Comparison of ENCODE assay signal across 8 cellular contexts in genomic region chr14:45252356-45253069, GRCh38. TPM values are rescaled to one million over a fixed set of nuclear protein-coding genes. Genes with fewer than 3 reads are reported as not detected.
A peak's percentile ranks its signal among the peaks of the same experiment; 100 is the strongest.
DNase-seq lines count a peak whose midpoint lies in the region; ATAC-seq and TF ChIP-seq lines count a peak whose summit lies in the region.

No MANE protein-coding gene starts in this region.

- TF ChIP-seq CTCF in Calu3 (IDR thresholded peaks at IDR 0.05; ENCODE audit: unreplicated experiment): no peak

- no peaks in the 10 kb centered on the region for H3K9me3 ChIP-seq in MG63

- H3K4me3 ChIP-seq in MG63: peak overlapping the region; percentile 75

- H3K4me3 Mint-ChIP-seq in Calu3 (ENCODE audit: low read depth, unreplicated experiment): peak overlapping the region; percentile 94
- peak overlapping the region; percentile 85 for H3K4me3 Mint-ChIP-seq in activated naive CD8-positive, alpha-beta T cell treated with anti-CD3 and anti-CD28 coated beads for 36 hours
- H3K4me3 Mint-ChIP-seq in immature natural killer cell: peak overlapping the region; percentile 91 to 98 (median 94)
- peak overlapping the region; percentile 87 to 97 for H3K4me3 Mint-ChIP-seq in stimulated activated naive B cell treated with anti-CD40 and anti-IgM and Interleukin-4, amounts not matched to agents 10 μg/mL and 1 μg/mL and 100 μg/mL, for 72 hours

- DNase-seq in Calu3: peak; percentile 7
- DNase-seq in MG63: no peak
- DNase-seq in activated naive CD8-positive, alpha-beta T cell treated with anti-CD3 and anti-CD28 coated beads for 36 hours: no peak
- DNase-seq in immature natural killer cell: peak; percentile 4 to 19 (median 6)
- DNase-seq in stimulated activated naive B cell treated with anti-CD40 and anti-IgM and Interleukin-4, amounts not matched to agents 10 μg/mL and 1 μg/mL and 100 μg/mL, for 72 hours: no peak
- DNase-seq in effector CD4-positive, alpha-beta T cell: no peak
- no peak for DNase-seq in effector CD8-positive, alpha-beta T cell (lab: John Stamatoyannopoulos, UW)
- no peak for DNase-seq in T-helper 9 cell

- TSS peak; percentile 55 for BruUV-seq in Calu3 (replicated peaks; lab: Mats Ljungman, UMichigan)

- no peaks in the 10 kb centered on the region for H3K27me3 Mint-ChIP-seq in Calu3 (ENCODE audit: unreplicated experiment)
- no peaks in the 10 kb centered on the region for H3K27me3 Mint-ChIP-seq in activated naive CD8-positive, alpha-beta T cell treated with anti-CD3 and anti-CD28 coated beads for 36 hours
- peaks cover 5 to 9% (median 8%) of the 10 kb centered on the region in 3 donors for H3K27me3 Mint-ChIP-seq in immature natural killer cell (ENCODE audit: low read depth in 3 of 3)
- no peaks in the 10 kb centered on the region for H3K27me3 Mint-ChIP-seq in stimulated activated naive B cell treated with anti-CD40 and anti-IgM and Interleukin-4, amounts not matched to agents 10 μg/mL and 1 μg/mL and 100 μg/mL, for 72 hours

- H3K27ac Mint-ChIP-seq in Calu3 (ENCODE audit: unreplicated experiment) (peak overlapping the region; percentile 94), immature natural killer cell (peak overlapping the region; percentile 93 to 98 (median 96))
- H3K27ac Mint-ChIP-seq in activated naive CD8-positive, alpha-beta T cell treated with anti-CD3 and anti-CD28 coated beads for 36 hours: peak overlapping the region; percentile 93
- peak overlapping the region; percentile 98 for H3K27ac Mint-ChIP-seq in stimulated activated naive B cell treated with anti-CD40 and anti-IgM and Interleukin-4, amounts not matched to agents 10 μg/mL and 1 μg/mL and 100 μg/mL, for 72 hours

- H3K9me3 Mint-ChIP-seq in Calu3 (ENCODE audit: low read depth, unreplicated experiment) (no peaks in the 10 kb centered on the region), immature natural killer cell (peaks cover 0 to 10% (median under 1%) of the 10 kb centered on the region in 6 donors)
- peaks cover 9% of the 10 kb centered on the region for H3K9me3 Mint-ChIP-seq in activated naive CD8-positive, alpha-beta T cell treated with anti-CD3 and anti-CD28 coated beads for 36 hours
- H3K9me3 Mint-ChIP-seq in stimulated activated naive B cell treated with anti-CD40 and anti-IgM and Interleukin-4, amounts not matched to agents 10 μg/mL and 1 μg/mL and 100 μg/mL, for 72 hours: peaks cover 5 to 8% of the 10 kb centered on the region in 2 donors

- intact Hi-C loops in Calu3 (cut with micrococcal nuclease; ENCODE audit: unreplicated experiment): loop anchor here (5.0 kb wide), 2 partner anchors 120 to 340 kb away; partner anchors contain the start of gene FKBP3

- H3K27me3 ChIP-seq in MG63: no peaks in the 10 kb centered on the region

- H3K36me3 Mint-ChIP-seq in Calu3 (ENCODE audit: insufficient read depth, unreplicated experiment): peaks cover 27% of the 10 kb centered on the region
- H3K36me3 Mint-ChIP-seq in activated naive CD8-positive, alpha-beta T cell treated with anti-CD3 and anti-CD28 coated beads for 36 hours: peaks cover 14% of the 10 kb centered on the region
- peaks cover 0 to 3% (median 0%) of the 10 kb centered on the region in 3 donors for H3K36me3 Mint-ChIP-seq in immature natural killer cell
- H3K36me3 Mint-ChIP-seq in stimulated activated naive B cell treated with anti-CD40 and anti-IgM and Interleukin-4, amounts not matched to agents 10 μg/mL and 1 μg/mL and 100 μg/mL, for 72 hours: no peaks in the 10 kb centered on the region

- no peak for ATAC-seq in stimulated activated naive B cell treated with anti-CD40 and anti-IgM and Interleukin-4, amounts not matched to agents 10 μg/mL and 1 μg/mL and 100 μg/mL, for 72 hours (replicated peaks)

- H3K4me1 Mint-ChIP-seq in Calu3 (ENCODE audit: low read depth, unreplicated experiment) (peaks cover 7% of the 10 kb centered on the region), immature natural killer cell (peaks cover 36 to 44% of the 10 kb centered on the region in 2 donors)
- peaks cover 19% of the 10 kb centered on the region for H3K4me1 Mint-ChIP-seq in activated naive CD8-positive, alpha-beta T cell treated with anti-CD3 and anti-CD28 coated beads for 36 hours
- peaks cover 5 to 18% of the 10 kb centered on the region in 2 donors for H3K4me1 Mint-ChIP-seq in stimulated activated naive B cell treated with anti-CD40 and anti-IgM and Interleukin-4, amounts not matched to agents 10 μg/mL and 1 μg/mL and 100 μg/mL, for 72 hours

- CTCF ChIA-PET in Calu3 (lab: Charles Lee): interaction anchor here (0.9 to 1.3 kb wide), 3 partner anchors 16 to 26 kb away, joined by 3 to 5 read pairs (median 4); no protein-coding TSS in a partner anchor

- no peaks in the 10 kb centered on the region; the same call in 1 of the 2 replicates for H3K36me3 ChIP-seq in MG63

RNA-seq across cellular contexts. Expression of gene MIS18BP1, which starts 0.5 kb away (rescaled TPM):
- total RNA-seq in Calu3 (2022): 37.7 and 47.4 TPM in 2 replicates
- 14.3 and 14.6 TPM in 2 replicates for total RNA-seq in MG63 (2014; rRNA removed; shearing (Covaris generic); ENCODE audit: low replicate concordance)
- 10 to 100 TPM; 37.6 to 40.7 TPM for total RNA-seq in activated naive CD8-positive, alpha-beta T cell treated with anti-CD3 and anti-CD28 coated beads for 36 hours
- 10 to 100 TPM in 2 of 3 donors, 1 to 10 TPM in 1; 9.7 to 31.9 (median 22.4) TPM for polyA plus RNA-seq in immature natural killer cell

Comparison
In these comparisons a context has a peak if more than half of its experiments do, and no peak if none do; other contexts are left out.
1. DNase-seq: peak in Calu3 (single experiment) and immature natural killer cell (3 of 3); none in MG63 (single experiment), activated naive CD8-positive, alpha-beta T cell treated with anti-CD3 and anti-CD28 coated beads for 36 hours (single experiment), stimulated activated naive B cell treated with anti-CD40 and anti-IgM and Interleukin-4, amounts not matched to agents 10 μg/mL and 1 μg/mL and 100 μg/mL, for 72 hours (single experiment), effector CD4-positive, alpha-beta T cell (single experiment), effector CD8-positive, alpha-beta T cell (single experiment) and T-helper 9 cell (single experiment).
2. Peak in every context shown above with its lines, with median percentiles within 50 percentile points of each other: H3K27ac Mint-ChIP-seq and H3K4me3 Mint-ChIP-seq.